ENCODE assay signal across 2 cellular contexts in the genomic region with DNA sequence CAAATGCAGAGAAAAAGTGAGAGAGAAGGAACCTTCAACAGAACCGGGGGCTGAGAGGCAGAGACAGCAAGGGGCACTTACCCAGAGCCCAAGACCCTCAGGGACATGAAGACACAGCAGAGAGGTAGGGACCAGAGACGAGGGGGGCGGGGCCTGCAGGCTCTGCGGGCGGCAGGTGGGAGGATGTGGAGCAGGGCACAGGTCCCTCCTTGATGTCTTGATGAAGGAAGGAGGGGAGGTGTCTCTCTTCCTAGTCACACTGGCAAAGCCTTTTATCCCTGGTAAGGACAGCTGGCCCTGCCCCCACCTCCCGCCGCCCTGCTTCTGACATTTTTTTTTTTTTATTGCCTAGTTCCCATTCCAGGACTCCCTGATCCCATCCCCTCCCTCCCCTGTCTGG.
TF ChIP-seq lines count a peak whose summit lies in the region.

A gene with protein sequence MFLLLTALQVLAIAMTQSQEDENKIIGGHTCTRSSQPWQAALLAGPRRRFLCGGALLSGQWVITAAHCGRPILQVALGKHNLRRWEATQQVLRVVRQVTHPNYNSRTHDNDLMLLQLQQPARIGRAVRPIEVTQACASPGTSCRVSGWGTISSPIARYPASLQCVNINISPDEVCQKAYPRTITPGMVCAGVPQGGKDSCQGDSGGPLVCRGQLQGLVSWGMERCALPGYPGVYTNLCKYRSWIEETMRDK (minus strand): TSS at position 247 of the 400 bp plus-strand sequence. CDS start 273 bp downstream, outside the sequence.

TF ChIP-seq in GM23338, 12 proteins besides CTCF, POLR2A, EP300 and RAD21 (continues in another document):
- TF ChIP-seq POLR2AphosphoS5 (IDR thresholded peaks at IDR 0.05; ENCODE audit: low read depth): no peak
- no peak for TF ChIP-seq CREB1 (CRISPR knock-in tag; IDR thresholded peaks at IDR 0.05; ENCODE audit: low read depth)
- no peak for TF ChIP-seq STAT1 (IDR thresholded peaks at IDR 0.05; ENCODE audit: unreplicated experiment)
- TF ChIP-seq, protein P1, sequence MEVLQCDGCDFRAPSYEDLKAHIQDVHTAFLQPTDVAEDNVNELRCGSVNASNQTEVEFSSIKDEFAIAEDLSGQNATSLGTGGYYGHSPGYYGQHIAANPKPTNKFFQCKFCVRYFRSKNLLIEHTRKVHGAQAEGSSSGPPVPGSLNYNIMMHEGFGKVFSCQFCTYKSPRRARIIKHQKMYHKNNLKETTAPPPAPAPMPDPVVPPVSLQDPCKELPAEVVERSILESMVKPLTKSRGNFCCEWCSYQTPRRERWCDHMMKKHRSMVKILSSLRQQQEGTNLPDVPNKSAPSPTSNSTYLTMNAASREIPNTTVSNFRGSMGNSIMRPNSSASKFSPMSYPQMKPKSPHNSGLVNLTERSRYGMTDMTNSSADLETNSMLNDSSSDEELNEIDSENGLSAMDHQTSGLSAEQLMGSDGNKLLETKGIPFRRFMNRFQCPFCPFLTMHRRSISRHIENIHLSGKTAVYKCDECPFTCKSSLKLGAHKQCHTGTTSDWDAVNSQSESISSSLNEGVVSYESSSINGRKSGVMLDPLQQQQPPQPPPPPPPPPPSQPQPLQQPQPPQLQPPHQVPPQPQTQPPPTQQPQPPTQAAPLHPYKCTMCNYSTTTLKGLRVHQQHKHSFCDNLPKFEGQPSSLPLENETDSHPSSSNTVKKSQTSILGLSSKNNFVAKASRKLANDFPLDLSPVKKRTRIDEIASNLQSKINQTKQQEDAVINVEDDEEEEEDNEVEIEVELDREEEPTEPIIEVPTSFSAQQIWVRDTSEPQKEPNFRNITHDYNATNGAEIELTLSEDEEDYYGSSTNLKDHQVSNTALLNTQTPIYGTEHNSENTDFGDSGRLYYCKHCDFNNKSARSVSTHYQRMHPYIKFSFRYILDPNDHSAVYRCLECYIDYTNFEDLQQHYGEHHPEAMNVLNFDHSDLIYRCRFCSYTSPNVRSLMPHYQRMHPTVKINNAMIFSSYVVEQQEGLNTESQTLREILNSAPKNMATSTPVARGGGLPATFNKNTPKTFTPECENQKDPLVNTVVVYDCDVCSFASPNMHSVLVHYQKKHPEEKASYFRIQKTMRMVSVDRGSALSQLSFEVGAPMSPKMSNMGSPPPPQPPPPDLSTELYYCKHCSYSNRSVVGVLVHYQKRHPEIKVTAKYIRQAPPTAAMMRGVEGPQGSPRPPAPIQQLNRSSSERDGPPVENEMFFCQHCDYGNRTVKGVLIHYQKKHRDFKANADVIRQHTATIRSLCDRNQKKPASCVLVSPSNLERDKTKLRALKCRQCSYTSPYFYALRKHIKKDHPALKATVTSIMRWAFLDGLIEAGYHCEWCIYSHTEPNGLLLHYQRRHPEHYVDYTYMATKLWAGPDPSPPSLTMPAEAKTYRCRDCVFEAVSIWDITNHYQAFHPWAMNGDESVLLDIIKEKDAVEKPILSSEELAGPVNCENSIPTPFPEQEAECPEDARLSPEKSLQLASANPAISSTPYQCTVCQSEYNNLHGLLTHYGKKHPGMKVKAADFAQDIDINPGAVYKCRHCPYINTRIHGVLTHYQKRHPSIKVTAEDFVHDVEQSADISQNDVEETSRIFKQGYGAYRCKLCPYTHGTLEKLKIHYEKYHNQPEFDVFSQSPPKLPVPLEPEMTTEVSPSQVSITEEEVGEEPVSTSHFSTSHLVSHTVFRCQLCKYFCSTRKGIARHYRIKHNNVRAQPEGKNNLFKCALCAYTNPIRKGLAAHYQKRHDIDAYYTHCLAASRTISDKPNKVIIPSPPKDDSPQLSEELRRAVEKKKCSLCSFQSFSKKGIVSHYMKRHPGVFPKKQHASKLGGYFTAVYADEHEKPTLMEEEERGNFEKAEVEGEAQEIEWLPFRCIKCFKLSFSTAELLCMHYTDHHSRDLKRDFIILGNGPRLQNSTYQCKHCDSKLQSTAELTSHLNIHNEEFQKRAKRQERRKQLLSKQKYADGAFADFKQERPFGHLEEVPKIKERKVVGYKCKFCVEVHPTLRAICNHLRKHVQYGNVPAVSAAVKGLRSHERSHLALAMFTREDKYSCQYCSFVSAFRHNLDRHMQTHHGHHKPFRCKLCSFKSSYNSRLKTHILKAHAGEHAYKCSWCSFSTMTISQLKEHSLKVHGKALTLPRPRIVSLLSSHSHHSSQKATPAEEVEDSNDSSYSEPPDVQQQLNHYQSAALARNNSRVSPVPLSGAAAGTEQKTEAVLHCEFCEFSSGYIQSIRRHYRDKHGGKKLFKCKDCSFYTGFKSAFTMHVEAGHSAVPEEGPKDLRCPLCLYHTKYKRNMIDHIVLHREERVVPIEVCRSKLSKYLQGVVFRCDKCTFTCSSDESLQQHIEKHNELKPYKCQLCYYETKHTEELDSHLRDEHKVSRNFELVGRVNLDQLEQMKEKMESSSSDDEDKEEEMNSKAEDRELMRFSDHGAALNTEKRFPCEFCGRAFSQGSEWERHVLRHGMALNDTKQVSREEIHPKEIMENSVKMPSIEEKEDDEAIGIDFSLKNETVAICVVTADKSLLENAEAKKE (CRISPR knock-in tag; IDR thresholded peaks at IDR 0.05): no peak
- TF ChIP-seq, protein P2, sequence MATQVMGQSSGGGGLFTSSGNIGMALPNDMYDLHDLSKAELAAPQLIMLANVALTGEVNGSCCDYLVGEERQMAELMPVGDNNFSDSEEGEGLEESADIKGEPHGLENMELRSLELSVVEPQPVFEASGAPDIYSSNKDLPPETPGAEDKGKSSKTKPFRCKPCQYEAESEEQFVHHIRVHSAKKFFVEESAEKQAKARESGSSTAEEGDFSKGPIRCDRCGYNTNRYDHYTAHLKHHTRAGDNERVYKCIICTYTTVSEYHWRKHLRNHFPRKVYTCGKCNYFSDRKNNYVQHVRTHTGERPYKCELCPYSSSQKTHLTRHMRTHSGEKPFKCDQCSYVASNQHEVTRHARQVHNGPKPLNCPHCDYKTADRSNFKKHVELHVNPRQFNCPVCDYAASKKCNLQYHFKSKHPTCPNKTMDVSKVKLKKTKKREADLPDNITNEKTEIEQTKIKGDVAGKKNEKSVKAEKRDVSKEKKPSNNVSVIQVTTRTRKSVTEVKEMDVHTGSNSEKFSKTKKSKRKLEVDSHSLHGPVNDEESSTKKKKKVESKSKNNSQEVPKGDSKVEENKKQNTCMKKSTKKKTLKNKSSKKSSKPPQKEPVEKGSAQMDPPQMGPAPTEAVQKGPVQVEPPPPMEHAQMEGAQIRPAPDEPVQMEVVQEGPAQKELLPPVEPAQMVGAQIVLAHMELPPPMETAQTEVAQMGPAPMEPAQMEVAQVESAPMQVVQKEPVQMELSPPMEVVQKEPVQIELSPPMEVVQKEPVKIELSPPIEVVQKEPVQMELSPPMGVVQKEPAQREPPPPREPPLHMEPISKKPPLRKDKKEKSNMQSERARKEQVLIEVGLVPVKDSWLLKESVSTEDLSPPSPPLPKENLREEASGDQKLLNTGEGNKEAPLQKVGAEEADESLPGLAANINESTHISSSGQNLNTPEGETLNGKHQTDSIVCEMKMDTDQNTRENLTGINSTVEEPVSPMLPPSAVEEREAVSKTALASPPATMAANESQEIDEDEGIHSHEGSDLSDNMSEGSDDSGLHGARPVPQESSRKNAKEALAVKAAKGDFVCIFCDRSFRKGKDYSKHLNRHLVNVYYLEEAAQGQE (IDR thresholded peaks at IDR 0.05; ENCODE audit: unreplicated experiment): no peak
- TF ChIP-seq JUNB (IDR thresholded peaks at IDR 0.05; ENCODE audit: unreplicated experiment): no peak
- TF ChIP-seq, protein P3, sequence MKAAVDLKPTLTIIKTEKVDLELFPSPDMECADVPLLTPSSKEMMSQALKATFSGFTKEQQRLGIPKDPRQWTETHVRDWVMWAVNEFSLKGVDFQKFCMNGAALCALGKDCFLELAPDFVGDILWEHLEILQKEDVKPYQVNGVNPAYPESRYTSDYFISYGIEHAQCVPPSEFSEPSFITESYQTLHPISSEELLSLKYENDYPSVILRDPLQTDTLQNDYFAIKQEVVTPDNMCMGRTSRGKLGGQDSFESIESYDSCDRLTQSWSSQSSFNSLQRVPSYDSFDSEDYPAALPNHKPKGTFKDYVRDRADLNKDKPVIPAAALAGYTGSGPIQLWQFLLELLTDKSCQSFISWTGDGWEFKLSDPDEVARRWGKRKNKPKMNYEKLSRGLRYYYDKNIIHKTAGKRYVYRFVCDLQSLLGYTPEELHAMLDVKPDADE (IDR thresholded peaks at IDR 0.05): no peak
- TF ChIP-seq NANOG (IDR thresholded peaks at IDR 0.05; ENCODE audit: borderline replicate concordance): no peak

TF ChIP-seq in H1, 55 proteins besides CTCF, POLR2A, EP300 and RAD21:
- no peak for TF ChIP-seq EZH2 (IDR thresholded peaks at IDR 0.05; ENCODE audit: low read depth, low read length, severe bottlenecking)
- TF ChIP-seq TEAD4 (IDR thresholded peaks at IDR 0.05; ENCODE audit: low read depth, low read length): no peak
- TF ChIP-seq POU5F1 (IDR thresholded peaks at IDR 0.05; ENCODE audit: low read depth, low read length): no peak
- TF ChIP-seq TCF12 (IDR thresholded peaks at IDR 0.05; ENCODE audit: low read depth, low read length): no peak
- no peak for TF ChIP-seq KDM1A (IDR thresholded peaks at IDR 0.05; ENCODE audit: borderline replicate concordance, low read length)
- no peak for TF ChIP-seq SP1 (IDR thresholded peaks at IDR 0.05; ENCODE audit: low read depth, low read length)
- TF ChIP-seq ZNF274 (IDR thresholded peaks at IDR 0.05; ENCODE audit: borderline replicate concordance, extremely low read depth, low read length): no peak
- no peak for TF ChIP-seq TAF1 (IDR thresholded peaks at IDR 0.05; ENCODE audit: low read depth, low read length)
- TF ChIP-seq, protein P4, sequence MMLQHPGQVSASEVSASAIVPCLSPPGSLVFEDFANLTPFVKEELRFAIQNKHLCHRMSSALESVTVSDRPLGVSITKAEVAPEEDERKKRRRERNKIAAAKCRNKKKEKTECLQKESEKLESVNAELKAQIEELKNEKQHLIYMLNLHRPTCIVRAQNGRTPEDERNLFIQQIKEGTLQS (IDR thresholded peaks at IDR 0.05; ENCODE audit: insufficient read depth, low read depth, low read length): no peak
- no peak for TF ChIP-seq SP4 (IDR thresholded peaks at IDR 0.05; ENCODE audit: low read length)
- no peak for TF ChIP-seq NANOG (IDR thresholded peaks at IDR 0.05; ENCODE audit: insufficient read depth, low read depth, low read length, poor library complexity, severe bottlenecking)
